In genomic region chr2:170928824-170929685, GRCh38 we compare ENCODE assay signal across 1 cellular context.
TF ChIP-seq lines count a peak whose summit lies in the region.

Gene GORASP2, plus strand, starts transcription at chr2:170929253. Its CDS starts 88 bp downstream, at chr2:170929341.

TF ChIP-seq in HCT116, 20 proteins besides CTCF, POLR2A, EP300 and RAD21 (continued from another document):
- TF ChIP-seq JUND (IDR thresholded peaks at IDR 0.05) (0 out of 2 replicates have a peak, but pooled peaks have one; percentile 5), TCF7L2 (IDR thresholded peaks at IDR 0.05; ENCODE audit: borderline replicate concordance, extremely low read depth, insufficient read depth, insufficient read length) (peak; percentile 46), POLR2AphosphoS5 (IDR thresholded peaks at IDR 0.05; ENCODE audit: low read depth, low read length) (peak; percentile 93)
- TF ChIP-seq, protein P1, sequence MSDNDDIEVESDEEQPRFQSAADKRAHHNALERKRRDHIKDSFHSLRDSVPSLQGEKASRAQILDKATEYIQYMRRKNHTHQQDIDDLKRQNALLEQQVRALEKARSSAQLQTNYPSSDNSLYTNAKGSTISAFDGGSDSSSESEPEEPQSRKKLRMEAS (IDR thresholded peaks at IDR 0.05), result peak; percentile 96
